8 cellular contexts compared by ENCODE assay signal in genomic region chr2:38076710-38077430, GRCh38. TPM values are rescaled to one million over a fixed set of nuclear protein-coding genes. Genes with fewer than 3 reads are reported as not detected.
A peak's percentile ranks its signal among the peaks of the same experiment; 100 is the strongest.
DNase-seq lines count a peak whose midpoint lies in the region; ATAC-seq, FAIRE-seq and TF ChIP-seq lines count a peak whose summit lies in the region.

No MANE protein-coding gene starts in this region.

- no peak; the same call in 1 of the 2 replicates for TF ChIP-seq CTCF in SK-N-SH (IDR thresholded peaks at IDR 0.05)
- TF ChIP-seq CTCF in bronchial epithelial cell (IDR thresholded peaks at IDR 0.05; ENCODE audit: insufficient read depth, low read length, severe bottlenecking): peak; percentile 44

- no peaks in the 10 kb centered on the region for H3F3A ChIP-seq in SK-N-SH (replicated peaks; ENCODE audit: insufficient read depth)

- peak overlapping the region; percentile 68 to 70 for H3K4me3 ChIP-seq in SK-N-SH (ENCODE audit: low read depth in 2 of 2, low read length in 1 of 2)
- peak overlapping the region; percentile 60 for H3K4me3 ChIP-seq in bronchial epithelial cell (ENCODE audit: low read depth, low read length)

- H3K9me3 ChIP-seq in SK-N-SH: no peaks in the 10 kb centered on the region

- no peaks in the 10 kb centered on the region for H3K9me2 ChIP-seq in SK-N-SH

- peak; percentile 54 for ATAC-seq in GM21360 (IDR thresholded peaks at IDR 0.05; ENCODE audit: unreplicated experiment)
- ATAC-seq in left colon: peak; percentile 74

- H3K79me2 ChIP-seq in SK-N-SH (ENCODE audit: insufficient read depth): no peaks in the 10 kb centered on the region

- 0 out of 4 replicates have a peak, but pooled peaks of 1 of the 2 experiments have one; percentile 3 for TF ChIP-seq EP300 in SK-N-SH (IDR thresholded peaks at IDR 0.05; ENCODE audit: borderline replicate concordance in 1 of 2, low read depth in 1 of 2, low read length in 1 of 2)

- DNase-seq in D341Med (ENCODE audit: low spot score): peak; percentile 90
- DNase-seq in HUDEP-2 (lab: John Stamatoyannopoulos, UW; ENCODE audit: unreplicated experiment in 76 of 76): peak in 75 of 76 experiments; percentile 29 to 92 (median 82)
- peak; percentile 98 for DNase-seq in SK-N-SH
- DNase-seq in bronchial epithelial cell (ENCODE audit: low read depth): peak; percentile 63
- peak; percentile 62 to 68 for DNase-seq in left colon
- peak; percentile 59 to 75 for DNase-seq in stimulated activated CD4-positive, alpha-beta T cell treated with anti-CD3 and anti-CD28 coated beads, Interleukin-2, amount 100 ng/mL, for 48 hours
- no peak for DNase-seq in pons (ENCODE audit: low spot score)

- under 1% methylated on average over 48 of the region's 76 CpGs for WGBS in SK-N-SH (ENCODE audit: low lambda C conversion rate)

- no peaks in the 10 kb centered on the region for H3K36me3 ChIP-seq in SK-N-SH (replicated peaks in 1 of 2; ENCODE audit: control insufficient read depth in 1 of 2, insufficient read depth in 2 of 2, low read length in 1 of 2)
- H3K36me3 ChIP-seq in bronchial epithelial cell (ENCODE audit: control insufficient read depth, insufficient read depth, low read length): peaks cover 1% of the 10 kb centered on the region

- H3K27me3 ChIP-seq in SK-N-SH (ENCODE audit: insufficient read depth) (no peaks in the 10 kb centered on the region; the same call in 1 of the 2 replicates), bronchial epithelial cell (ENCODE audit: control insufficient read depth, insufficient read depth, low read length) (peaks cover 6% of the 10 kb centered on the region)

- TF ChIP-seq RAD21 in SK-N-SH (IDR thresholded peaks at IDR 0.05; ENCODE audit: low read length): no peak

- CTCF ChIA-PET in SK-N-SH (lab: Yijun Ruan, JAX): interaction anchor here (0.6 to 7.4 kb wide), 89 partner anchors 9 to 1033 kb away, joined by 3 to 157 read pairs (median 6); partner anchors contain the start of genes ATL2 and RMDN2

- peak overlapping the region; percentile 97 for H3K4me2 ChIP-seq in SK-N-SH

- peak overlapping the region; percentile 96 for H2AFZ ChIP-seq in SK-N-SH (ENCODE audit: low read depth)

- H3K27ac ChIP-seq in SK-N-SH (ENCODE audit: low read depth in 2 of 2, low read length in 1 of 2): peak overlapping the region in 1 of 2 experiments; percentile 88; a peak in 2 of 4 replicates

- POLR2A ChIA-PET in SK-N-SH (lab: Yijun Ruan, JAX): interaction anchor here (0.9 to 2.6 kb wide), 15 partner anchors 9 to 674 kb away, joined by 3 to 32 read pairs (median 7); partner anchors contain the start of genes RMDN2 and SRSF7

- H3K9ac ChIP-seq in SK-N-SH: peak overlapping the region; percentile 52; the same call in 1 of the 2 replicates

- H4K20me1 ChIP-seq in SK-N-SH (ENCODE audit: insufficient read depth): no peaks in the 10 kb centered on the region

- peaks cover 0 to 13% of the 10 kb centered on the region in 2 experiments; a peak in 1 of 4 replicates for H3K4me1 ChIP-seq in SK-N-SH (ENCODE audit: control insufficient read depth in 1 of 2, insufficient read depth in 2 of 2, low read depth in 1 of 2, low read length in 1 of 2)

- intact Hi-C loops in left colon (cut with DNase I, micrococcal nuclease): no loop called here

- no peak for FAIRE-seq in bronchial epithelial cell (lab: Jason Lieb, UNC)

TF ChIP-seq in SK-N-SH, 30 proteins besides CTCF, POLR2A, EP300 and RAD21:
- TF ChIP-seq YY1 (IDR thresholded peaks at IDR 0.05; ENCODE audit: low read depth): 0 out of 2 replicates have a peak, but pooled peaks have one; percentile 30
- no peak; the same call in 1 of the 2 replicates for TF ChIP-seq GATA2 (CRISPR knock-in tag; IDR thresholded peaks at IDR 0.05)
- no peak for TF ChIP-seq REST (IDR thresholded peaks at IDR 0.05; ENCODE audit: low read depth, low read length)
- 0 out of 2 replicates have a peak, but pooled peaks have one; percentile 26 for TF ChIP-seq MXI1 (IDR thresholded peaks at IDR 0.05; ENCODE audit: low read depth, low read length)
- TF ChIP-seq NFIC (IDR thresholded peaks at IDR 0.05; ENCODE audit: borderline replicate concordance): peak; percentile 66
- no peak for TF ChIP-seq GABPA (IDR thresholded peaks at IDR 0.05; ENCODE audit: low read depth)
- peak; percentile 60; the same call in 1 of the 2 replicates for TF ChIP-seq MAX (IDR thresholded peaks at IDR 0.05; ENCODE audit: low read depth)
- TF ChIP-seq SMC3 (IDR thresholded peaks at IDR 0.05; ENCODE audit: low read depth, low read length): peak; percentile 35; the same call in 1 of the 2 replicates
- TF ChIP-seq FOXJ3 (CRISPR knock-in tag; IDR thresholded peaks at IDR 0.05): peak; percentile 50; the same call in 1 of the 2 replicates
- peak; percentile 19; the same call in 1 of the 2 replicates for TF ChIP-seq SIN3A (IDR thresholded peaks at IDR 0.05; ENCODE audit: borderline replicate concordance, low read depth, low read length)
- peak; percentile 26; the same call in 1 of the 2 replicates for TF ChIP-seq NRF1 (IDR thresholded peaks at IDR 0.05; ENCODE audit: low read depth, low read length)
- TF ChIP-seq CHD2 (IDR thresholded peaks at IDR 0.05; ENCODE audit: low read length, partially characterized antibody): peak; percentile 12
- TF ChIP-seq RCOR1 (IDR thresholded peaks at IDR 0.05; ENCODE audit: low read length): 0 out of 2 replicates have a peak, but pooled peaks have one; percentile 4
- TF ChIP-seq RXRA (IDR thresholded peaks at IDR 0.05; ENCODE audit: borderline replicate concordance, low read depth): 0 out of 2 replicates have a peak, but pooled peaks have one; percentile 5

RNA-seq across cellular contexts. Expression of gene CYP1B1, which starts 0.9 kb away (rescaled TPM):
- 0.08 and 0.20 TPM in 2 replicates for polyA plus RNA-seq in SK-N-SH (2012; rRNA removed)
- polyA plus RNA-seq in SK-N-SH (2012; cell fraction: cytosol; rRNA removed): 0.10 and 0.12 TPM in 2 replicates
- polyA plus RNA-seq in SK-N-SH (2012; cell fraction: nucleus; rRNA removed): 0.06 and 0.18 TPM in 2 replicates
- total RNA-seq in bronchial epithelial cell (5.8 and 36.7 TPM in 2 replicates), left colon (1 to 10 TPM; 2.5 to 4.3 TPM)
